Comparison of ENCODE assay signal across 22 cellular contexts in genomic region chr17:61150686-61151299, GRCh38.
DNase-seq lines count a peak whose midpoint lies in the region; ATAC-seq, FAIRE-seq and TF ChIP-seq lines count a peak whose summit lies in the region.
"Had no signal": no experiment of that assay in that cellular context is flagged by ENCODE, and none has a peak within 500 bp of the region (broad histone marks: within the 10 kb centered on the region; RNA-seq: fewer than 3 reads in every experiment).

No MANE protein-coding gene starts in this region.

- FAIRE-seq in A549 (lab: Jason Lieb, UNC): no peak
- FAIRE-seq: frontal cortex, G401.6, H1, TTC549 had no signal

- no peak overlapping the region for H3K27ac Mint-ChIP-seq in activated naive CD4-positive, alpha-beta T cell treated with anti-CD3 and anti-CD28 coated beads, Interleukin-2, amount 10 ng/mL, durations not matched to agents 7 days and 5 days
- H3K27ac Mint-ChIP-seq: IgD-negative memory B cell had no signal

- H3K9ac ChIP-seq in Loucy (ENCODE audit: low read depth, low read length, poor library complexity, severe bottlenecking): peak overlapping the region; percentile 3

- TF ChIP-seq CTCF in A549 (IDR thresholded peaks at IDR 0.05) (no peak), Loucy (conservative IDR thresholded peaks at IDR 0.05; ENCODE audit: low read length) (no peak)

- H3K4me1 ChIP-seq in A549: peaks cover 23% of the 10 kb centered on the region
- peaks cover 65% of the 10 kb centered on the region for H3K4me1 ChIP-seq in Loucy (ENCODE audit: insufficient read depth, low read length, poor library complexity, severe bottlenecking)
- H3K4me1 ChIP-seq: prostate gland had no signal

- H4K20me1 ChIP-seq in Loucy (ENCODE audit: insufficient read depth, low read length, poor library complexity, severe bottlenecking): no peaks in the 10 kb centered on the region

- H3K4me1 Mint-ChIP-seq in activated naive CD4-positive, alpha-beta T cell treated with anti-CD3 and anti-CD28 coated beads, Interleukin-2, amount 10 ng/mL, durations not matched to agents 7 days and 5 days: peaks cover 8% of the 10 kb centered on the region

- H3K9me2 ChIP-seq in Loucy (replicated peaks; ENCODE audit: low read depth, low read length): no peaks in the 10 kb centered on the region

- TF ChIP-seq EP300 in A549 (IDR thresholded peaks at IDR 0.05): no peak

- no peaks in the 10 kb centered on the region for H3K9me3 Mint-ChIP-seq in activated naive CD4-positive, alpha-beta T cell treated with anti-CD3 and anti-CD28 coated beads, Interleukin-2, amount 10 ng/mL, durations not matched to agents 7 days and 5 days

- peaks cover 9% of the 10 kb centered on the region for H3K27me3 Mint-ChIP-seq in activated naive CD4-positive, alpha-beta T cell treated with anti-CD3 and anti-CD28 coated beads, Interleukin-2, amount 10 ng/mL, durations not matched to agents 7 days and 5 days
- H3K27me3 Mint-ChIP-seq: IgD-negative memory B cell had no signal

- H3K4me2 ChIP-seq in A549 (0 out of 3 replicates have a peak overlapping the region, but pooled peaks have one; percentile 3), Loucy (ENCODE audit: low read depth, low read length, poor library complexity, severe bottlenecking) (peak overlapping the region; percentile 59)

- H3K4me3 Mint-ChIP-seq in activated naive CD4-positive, alpha-beta T cell treated with anti-CD3 and anti-CD28 coated beads, Interleukin-2, amount 10 ng/mL, durations not matched to agents 7 days and 5 days: no peak overlapping the region
- H3K4me3 Mint-ChIP-seq: brain, IgD-negative memory B cell had no signal

- WGBS in A549 (ENCODE audit: missing lambda C conversion rate): 55% methylated on average over 3 of the region's 3 CpGs

- TF ChIP-seq POLR2A in A549 (IDR thresholded peaks at IDR 0.05; ENCODE audit: low read length): no peak

- CTCF ChIA-PET in A549 (lab: Yijun Ruan, JAX): interaction anchor here (1.2 kb wide), 1 partner anchor 239 kb away, joined by 3 read pairs; no protein-coding TSS in a partner anchor
- CTCF ChIA-PET in activated naive CD4-positive, alpha-beta T cell treated with anti-CD3 and anti-CD28 coated beads, Interleukin-2, amount 10 ng/mL, durations not matched to agents 7 days and 5 days (lab: Charles Lee): no interaction called here

- H3K27me3 ChIP-seq in Loucy (ENCODE audit: insufficient read depth, low read length, poor library complexity, severe bottlenecking): no peaks in the 10 kb centered on the region
- H3K27me3 ChIP-seq: MG63 had no signal

- H2AFZ ChIP-seq in Loucy (ENCODE audit: low read length): no peak overlapping the region

- no peaks in the 10 kb centered on the region for H3K36me3 ChIP-seq in Loucy (ENCODE audit: insufficient read depth, low read length)
- H3K36me3 ChIP-seq: MG63, prostate gland had no signal

- no peaks in the 10 kb centered on the region for H3K9me3 ChIP-seq in A549
- H3K9me3 ChIP-seq in Loucy (ENCODE audit: insufficient read depth, low read depth, low read length): no peaks in the 10 kb centered on the region
- H3K9me3 ChIP-seq: MG63, mucosa of descending colon, prostate gland had no signal

- peaks cover 13% of the 10 kb centered on the region for H3F3A ChIP-seq in Loucy (ENCODE audit: low read depth)

- H3K27ac ChIP-seq in A549: no peak overlapping the region
- H3K27ac ChIP-seq: prostate gland had no signal

- H3K79me2 ChIP-seq in Loucy (ENCODE audit: insufficient read depth, low read length): no peaks in the 10 kb centered on the region

- no peak for TF ChIP-seq RAD21 in A549 (conservative IDR thresholded peaks at IDR 0.05 in 1 of 2, IDR thresholded peaks at IDR 0.05 in 1 of 2)

- POLR2A ChIA-PET in A549 (lab: Yijun Ruan, JAX): no interaction called here

- H3K36me3 Mint-ChIP-seq in activated naive CD4-positive, alpha-beta T cell treated with anti-CD3 and anti-CD28 coated beads, Interleukin-2, amount 10 ng/mL, durations not matched to agents 7 days and 5 days: no peaks in the 10 kb centered on the region
- H3K36me3 Mint-ChIP-seq: brain had no signal

- DNase-seq in A549 (ENCODE audit: low read depth in 1 of 2, low spot score in 1 of 2): no peak
- peak; percentile 34 for DNase-seq in iris pigment epithelial cell (ENCODE audit: low read depth)
- DNase-seq in nucleus accumbens (lab: John Stamatoyannopoulos, UW): no peak
- no peak for DNase-seq in activated naive CD4-positive, alpha-beta T cell treated with anti-CD3 and anti-CD28 coated beads, Interleukin-2, amount 10 ng/mL, durations not matched to agents 7 days and 5 days
- DNase-seq in NCI-H2196 (lab: John Stamatoyannopoulos, UW; ENCODE audit: unreplicated experiment): no peak
- DNase-seq: activated CD4-positive, alpha-beta T cell treated with anti-CD3 and anti-CD28 coated beads for 48 hours; effector CD8-positive, alpha-beta T cell; erythroblast; hypothalamus; MG63; mucosa of descending colon; NCI-H2171 had no signal

- H3K4me3 ChIP-seq in A549 (no peak overlapping the region), Loucy (ENCODE audit: low read length, poor library complexity, severe bottlenecking) (no peak overlapping the region)
- H3K4me3 ChIP-seq: MG63, mucosa of descending colon, prostate gland had no signal

- no peak; a peak in 2 of 6 replicates for ATAC-seq in A549
- peak; percentile 48 for ATAC-seq in GM18861 (IDR thresholded peaks at IDR 0.05; ENCODE audit: unreplicated experiment)
- ATAC-seq in GM18868 (IDR thresholded peaks at IDR 0.05; ENCODE audit: unreplicated experiment): no peak
- ATAC-seq: mucosa of descending colon had no signal

TF ChIP-seq in A549, 52 proteins besides CTCF, POLR2A, EP300 and RAD21:
- TF ChIP-seq CEBPB (IDR thresholded peaks at IDR 0.05): peak in 1 of 2 experiments; percentile 11; a peak in 1 of 4 replicates
- TF ChIP-seq RFX5 (IDR thresholded peaks at IDR 0.05): no peak
